In the genomic region with DNA sequence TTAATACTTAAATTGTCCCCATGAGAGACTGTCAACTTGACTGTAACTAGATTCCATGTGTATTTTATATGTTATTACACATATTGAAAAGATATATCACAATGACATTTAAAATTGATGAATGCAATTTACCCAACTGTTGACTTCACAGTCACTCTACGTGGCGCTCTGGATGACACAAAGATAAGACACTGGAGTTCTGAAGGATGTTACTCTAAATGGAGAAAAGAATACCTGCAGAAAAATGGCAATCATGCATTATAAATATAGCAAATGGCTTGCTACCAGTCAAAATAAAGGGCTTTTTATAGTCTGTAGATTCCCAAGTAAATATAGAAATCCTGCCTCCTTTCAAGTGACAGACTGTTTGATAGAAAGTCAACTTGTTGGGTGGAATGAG, we compare ENCODE assay signal across 16 cellular contexts.
DNase-seq lines count a peak whose midpoint lies in the region; ATAC-seq and TF ChIP-seq lines count a peak whose summit lies in the region.
"Had no signal": no experiment of that assay in that cellular context is flagged by ENCODE, and none has a peak within 500 bp of the region (broad histone marks: within the 10 kb centered on the region; RNA-seq: fewer than 3 reads in every experiment).

No MANE protein-coding gene starts in this region.

- ATAC-seq in activated naive CD8-positive, alpha-beta T cell treated with anti-CD3 and anti-CD28 coated beads, Interleukin-2, amount 10 ng/mL, durations not matched to agents 7 days and 5 days (ENCODE audit: low read depth), result no peak
- ATAC-seq in activated naive CD8-positive, alpha-beta T cell treated with anti-CD3 and anti-CD28 coated beads, Interleukin-2, amount 50 U/mL, for 24 hours, result no peak
- ATAC-seq in gastrocnemius medialis (no peak), GM21381 (IDR thresholded peaks at IDR 0.05; ENCODE audit: unreplicated experiment) (no peak)
- ATAC-seq: CD8-positive, alpha-beta T cell; GM12878; GM23338 had no signal

- H3K4me1 ChIP-seq in mucosa of rectum (ENCODE audit: control insufficient read depth in 2 of 2, insufficient read depth in 2 of 2, low read length in 2 of 2) (peaks cover 7 to 10% of the 10 kb centered on the region in 2 donors), gastrocnemius medialis (no peaks in the 10 kb centered on the region)

- H3K27me3 Mint-ChIP-seq in activated naive CD8-positive, alpha-beta T cell treated with anti-CD3 and anti-CD28 coated beads, Interleukin-2, amount 10 ng/mL, durations not matched to agents 7 days and 5 days, result no peaks in the 10 kb centered on the region
- H3K27me3 Mint-ChIP-seq in activated naive CD8-positive, alpha-beta T cell treated with anti-CD3 and anti-CD28 coated beads, Interleukin-2, amount 50 U/mL, for 24 hours, result no peaks in the 10 kb centered on the region
- H3K27me3 Mint-ChIP-seq in activated T-helper 1 cell treated with anti-CD3 and anti-CD28 coated beads, Interleukin-12 subunit alpha, Interleukin-12 subunit beta, Interleukin-2, Interleukin-4 antibody, amounts not matched to agents 30 ng/mL and 10 ng/mL and 1 ng/mL, durations not matched to agents 14 hours and 24 hours and 36 hours (ENCODE audit: insufficient read depth), result no peaks in the 10 kb centered on the region
- no peaks in the 10 kb centered on the region for H3K27me3 Mint-ChIP-seq in mesothelial cell of epicardium (ENCODE audit: low read depth)
- H3K27me3 Mint-ChIP-seq: B cell had no signal

- H3K9me3 ChIP-seq in mucosa of rectum (ENCODE audit: control insufficient read depth in 2 of 2, low read length in 2 of 2) (no peaks in the 10 kb centered on the region), gastrocnemius medialis (no peaks in the 10 kb centered on the region)
- H3K9me3 ChIP-seq: BLaER1 treated with 17β-estradiol and CSF1 and Interleukin-3, amounts not matched to agents 10 nM and 100 nM had no signal

- no peak overlapping the region for H3K4me3 ChIP-seq in mucosa of rectum (ENCODE audit: low read length in 2 of 2)
- H3K4me3 ChIP-seq in gastrocnemius medialis, result no peak overlapping the region
- H3K4me3 ChIP-seq: BLaER1 treated with 17β-estradiol and CSF1 and Interleukin-3, amounts not matched to agents 10 nM and 100 nM; GM12878; GM23338 had no signal

- in situ Hi-C loops in gastrocnemius medialis (cut with MboI; ENCODE audit: low sequenced_read_pairs in 4 of 4), result no loop called here

- H3K9ac ChIP-seq in mucosa of rectum (ENCODE audit: low read depth in 1 of 2, low read length in 2 of 2), result no peak overlapping the region
- H3K9ac ChIP-seq: BLaER1 treated with 17β-estradiol and CSF1 and Interleukin-3, amounts not matched to agents 10 nM and 100 nM had no signal

- H3K9me3 Mint-ChIP-seq in activated naive CD8-positive, alpha-beta T cell treated with anti-CD3 and anti-CD28 coated beads, Interleukin-2, amount 10 ng/mL, durations not matched to agents 7 days and 5 days, result peaks cover 2% of the 10 kb centered on the region
- no peaks in the 10 kb centered on the region for H3K9me3 Mint-ChIP-seq in activated naive CD8-positive, alpha-beta T cell treated with anti-CD3 and anti-CD28 coated beads, Interleukin-2, amount 50 U/mL, for 24 hours
- H3K9me3 Mint-ChIP-seq in activated T-helper 1 cell treated with anti-CD3 and anti-CD28 coated beads, Interleukin-12 subunit alpha, Interleukin-12 subunit beta, Interleukin-2, Interleukin-4 antibody, amounts not matched to agents 30 ng/mL and 10 ng/mL and 1 ng/mL, durations not matched to agents 14 hours and 24 hours and 36 hours, result peaks cover 4% of the 10 kb centered on the region
- peaks cover 3% of the 10 kb centered on the region for H3K9me3 Mint-ChIP-seq in mesothelial cell of epicardium
- H3K9me3 Mint-ChIP-seq: CD8-positive, alpha-beta T cell; GM23338 had no signal

- POLR2A ChIA-PET in activated naive CD8-positive, alpha-beta T cell treated with anti-CD3 and anti-CD28 coated beads, Interleukin-2, amount 10 ng/mL, durations not matched to agents 7 days and 5 days (lab: Charles Lee), result interaction anchor here (0.9 kb wide), 1 partner anchor 8 kb away, joined by 3 read pairs; no protein-coding TSS in a partner anchor

- TF ChIP-seq POLR2A in gastrocnemius medialis (IDR thresholded peaks at IDR 0.05), result no peak

- TF ChIP-seq CTCF in gastrocnemius medialis (IDR thresholded peaks at IDR 0.05 in 4 of 5, conservative IDR thresholded peaks at IDR 0.05 in 1 of 5) (no peak), mesothelial cell of epicardium (IDR thresholded peaks at IDR 0.05; ENCODE audit: unreplicated experiment) (no peak)

- H3K36me3 ChIP-seq in mucosa of rectum (ENCODE audit: control insufficient read depth in 2 of 2, insufficient read depth in 2 of 2, low read length in 2 of 2), result no peaks in the 10 kb centered on the region
- no peaks in the 10 kb centered on the region for H3K36me3 ChIP-seq in gastrocnemius medialis
- H3K36me3 ChIP-seq: BLaER1 treated with 17β-estradiol and CSF1 and Interleukin-3, amounts not matched to agents 10 nM and 100 nM had no signal

- H3K36me3 Mint-ChIP-seq in activated naive CD8-positive, alpha-beta T cell treated with anti-CD3 and anti-CD28 coated beads, Interleukin-2, amount 10 ng/mL, durations not matched to agents 7 days and 5 days, result peaks cover 25% of the 10 kb centered on the region
- H3K36me3 Mint-ChIP-seq in activated naive CD8-positive, alpha-beta T cell treated with anti-CD3 and anti-CD28 coated beads, Interleukin-2, amount 50 U/mL, for 24 hours (ENCODE audit: low read depth), result no peaks in the 10 kb centered on the region
- H3K36me3 Mint-ChIP-seq in activated T-helper 1 cell treated with anti-CD3 and anti-CD28 coated beads, Interleukin-12 subunit alpha, Interleukin-12 subunit beta, Interleukin-2, Interleukin-4 antibody, amounts not matched to agents 30 ng/mL and 10 ng/mL and 1 ng/mL, durations not matched to agents 14 hours and 24 hours and 36 hours (ENCODE audit: low read depth), result no peaks in the 10 kb centered on the region
- H3K36me3 Mint-ChIP-seq in mesothelial cell of epicardium, result no peaks in the 10 kb centered on the region
- H3K36me3 Mint-ChIP-seq: CD8-positive, alpha-beta T cell had no signal

- peak overlapping the region; percentile 84 to 88 for H3K27ac ChIP-seq in mucosa of rectum (ENCODE audit: low read depth in 2 of 2, low read length in 2 of 2)
- no peak overlapping the region for H3K27ac ChIP-seq in gastrocnemius medialis
- H3K27ac ChIP-seq: BLaER1 treated with 17β-estradiol and CSF1 and Interleukin-3, amounts not matched to agents 10 nM and 100 nM had no signal

- H3K27me3 ChIP-seq in mucosa of rectum (ENCODE audit: control insufficient read depth in 2 of 2, insufficient read depth in 2 of 2, low read length in 2 of 2) (no peaks in the 10 kb centered on the region), gastrocnemius medialis (no peaks in the 10 kb centered on the region)
- H3K27me3 ChIP-seq: BLaER1 treated with 17β-estradiol and CSF1 and Interleukin-3, amounts not matched to agents 10 nM and 100 nM had no signal

- intact Hi-C loops in activated T-helper 1 cell treated with anti-CD3 and anti-CD28 coated beads, Interleukin-12 subunit alpha, Interleukin-12 subunit beta, Interleukin-2, Interleukin-4 antibody, amounts not matched to agents 30 ng/mL and 10 ng/mL and 1 ng/mL, durations not matched to agents 14 hours and 24 hours and 36 hours (cut with micrococcal nuclease), result no loop called here
- intact Hi-C loops in gastrocnemius medialis (cut with DNase I; ENCODE audit: low total_unique reads), result no loop called here

- H3K4me3 Mint-ChIP-seq in activated naive CD8-positive, alpha-beta T cell treated with anti-CD3 and anti-CD28 coated beads, Interleukin-2, amount 10 ng/mL, durations not matched to agents 7 days and 5 days, result no peak overlapping the region
- H3K4me3 Mint-ChIP-seq in activated naive CD8-positive, alpha-beta T cell treated with anti-CD3 and anti-CD28 coated beads, Interleukin-2, amount 50 U/mL, for 24 hours, result no peak overlapping the region
- no peak overlapping the region for H3K4me3 Mint-ChIP-seq in activated T-helper 1 cell treated with anti-CD3 and anti-CD28 coated beads, Interleukin-12 subunit alpha, Interleukin-12 subunit beta, Interleukin-2, Interleukin-4 antibody, amounts not matched to agents 30 ng/mL and 10 ng/mL and 1 ng/mL, durations not matched to agents 14 hours and 24 hours and 36 hours
- no peak overlapping the region for H3K4me3 Mint-ChIP-seq in mesothelial cell of epicardium
- H3K4me3 Mint-ChIP-seq: B cell; CD8-positive, alpha-beta T cell; GM23338 had no signal

- H3K4me1 Mint-ChIP-seq in activated naive CD8-positive, alpha-beta T cell treated with anti-CD3 and anti-CD28 coated beads, Interleukin-2, amount 10 ng/mL, durations not matched to agents 7 days and 5 days, result peaks cover 44% of the 10 kb centered on the region
- peaks cover 47% of the 10 kb centered on the region for H3K4me1 Mint-ChIP-seq in activated naive CD8-positive, alpha-beta T cell treated with anti-CD3 and anti-CD28 coated beads, Interleukin-2, amount 50 U/mL, for 24 hours
- peaks cover 47% of the 10 kb centered on the region for H3K4me1 Mint-ChIP-seq in activated T-helper 1 cell treated with anti-CD3 and anti-CD28 coated beads, Interleukin-12 subunit alpha, Interleukin-12 subunit beta, Interleukin-2, Interleukin-4 antibody, amounts not matched to agents 30 ng/mL and 10 ng/mL and 1 ng/mL, durations not matched to agents 14 hours and 24 hours and 36 hours (ENCODE audit: low read depth)
- peaks cover 13% of the 10 kb centered on the region for H3K4me1 Mint-ChIP-seq in mesothelial cell of epicardium
- H3K4me1 Mint-ChIP-seq: B cell had no signal

- DNase-seq in activated naive CD8-positive, alpha-beta T cell treated with anti-CD3 and anti-CD28 coated beads, Interleukin-2, amount 10 ng/mL, durations not matched to agents 7 days and 5 days, result no peak
- no peak for DNase-seq in activated naive CD8-positive, alpha-beta T cell treated with anti-CD3 and anti-CD28 coated beads, Interleukin-2, amount 50 U/mL, for 24 hours
- DNase-seq in activated T-helper 1 cell treated with anti-CD3 and anti-CD28 coated beads, Interleukin-12 subunit alpha, Interleukin-12 subunit beta, Interleukin-2, Interleukin-4 antibody, amounts not matched to agents 30 ng/mL and 10 ng/mL and 1 ng/mL, durations not matched to agents 14 hours and 24 hours and 36 hours (ENCODE audit: low spot score), result no peak
- no peak for DNase-seq in gastrocnemius medialis
- no peak for DNase-seq in mesothelial cell of epicardium (ENCODE audit: low spot score in 2 of 2, unreplicated experiment in 2 of 2)
- DNase-seq: Calu3; CD8-positive, alpha-beta T cell; DND-41; EL; HCEC 1CT had no signal

- peak overlapping the region; percentile 6 for H3K27ac Mint-ChIP-seq in activated naive CD8-positive, alpha-beta T cell treated with anti-CD3 and anti-CD28 coated beads, Interleukin-2, amount 10 ng/mL, durations not matched to agents 7 days and 5 days
- no peak overlapping the region for H3K27ac Mint-ChIP-seq in activated naive CD8-positive, alpha-beta T cell treated with anti-CD3 and anti-CD28 coated beads, Interleukin-2, amount 50 U/mL, for 24 hours
- peak overlapping the region; percentile 42 for H3K27ac Mint-ChIP-seq in activated T-helper 1 cell treated with anti-CD3 and anti-CD28 coated beads, Interleukin-12 subunit alpha, Interleukin-12 subunit beta, Interleukin-2, Interleukin-4 antibody, amounts not matched to agents 30 ng/mL and 10 ng/mL and 1 ng/mL, durations not matched to agents 14 hours and 24 hours and 36 hours
- H3K27ac Mint-ChIP-seq in mesothelial cell of epicardium, result no peak overlapping the region
- H3K27ac Mint-ChIP-seq: B cell; CD8-positive, alpha-beta T cell; GM23338 had no signal

Comparison
In these comparisons a context has a peak if more than half of its experiments do, and no peak if none do; other contexts are left out.
1. H3K27ac Mint-ChIP-seq: peak in activated naive CD8-positive, alpha-beta T cell treated with anti-CD3 and anti-CD28 coated beads, Interleukin-2, amount 10 ng/mL, durations not matched to agents 7 days and 5 days (single experiment) and activated T-helper 1 cell treated with anti-CD3 and anti-CD28 coated beads, Interleukin-12 subunit alpha, Interleukin-12 subunit beta, Interleukin-2, Interleukin-4 antibody, amounts not matched to agents 30 ng/mL and 10 ng/mL and 1 ng/mL, durations not matched to agents 14 hours and 24 hours and 36 hours (single experiment); none in activated naive CD8-positive, alpha-beta T cell treated with anti-CD3 and anti-CD28 coated beads, Interleukin-2, amount 50 U/mL, for 24 hours (single experiment) and mesothelial cell of epicardium (single experiment).
2. H3K27ac ChIP-seq: peak in mucosa of rectum (2 of 2); none in gastrocnemius medialis (0 of 4).